Comparison of ENCODE assay signal across 16 cellular contexts in genomic region chr20:24131281-24131680, GRCh38.
"Had no signal": no experiment of that assay in that cellular context is flagged by ENCODE, and none has a peak within 500 bp of the region (broad histone marks: within the 10 kb centered on the region; RNA-seq: fewer than 3 reads in every experiment).

No MANE protein-coding gene starts in this region.

- H3K9me3 Mint-ChIP-seq: neural progenitor cell had no signal

- H3K4me2 ChIP-seq: neural progenitor cell had no signal

- H3K27ac Mint-ChIP-seq: activated CD4-positive, alpha-beta T cell treated with anti-CD3 and anti-CD28 coated beads, Interleukin-2, amount 10 ng/mL, durations not matched to agents 24 days and 14 days; neural progenitor cell had no signal

- DNase-seq: activated CD4-positive, alpha-beta T cell treated with anti-CD3 and anti-CD28 coated beads, Interleukin-2, amount 10 ng/mL, durations not matched to agents 24 days and 14 days; activated CD4-positive, CD25-positive, alpha-beta regulatory T cell; activated CD8-positive, alpha-beta memory T cell treated with anti-CD3 and anti-CD28 coated beads, Interleukin-2, amount 50 U/mL, for 48 hours; activated CD8-positive, alpha-beta T cell treated with anti-CD3 and anti-CD28 coated beads, Interleukin-2, amount 10 ng/mL, durations not matched to agents 7 days and 5 days; activated gamma-delta T cell; activated T-cell treated with anti-CD3 and anti-CD28 coated beads, Interleukin-2, amount 50 U/mL, for 72 hours; central memory CD4-positive, alpha-beta T cell; colonic mucosa; kidney; left ventricle myocardium superior; stimulated activated CD4-positive, alpha-beta T cell treated with anti-CD3 and anti-CD28 coated beads, Interleukin-1b, Interleukin-23, amount 100 ng/mL, for 48 hours; uterus had no signal

- H3K27me3 ChIP-seq: colonic mucosa, neural progenitor cell, uterus had no signal

- ATAC-seq: activated CD8-positive, alpha-beta T cell treated with anti-CD3 and anti-CD28 coated beads, Interleukin-2, amount 10 ng/mL, durations not matched to agents 7 days and 5 days; activated naive CD4-positive, alpha-beta T cell treated with anti-CD3 and anti-CD28 coated beads, Interleukin-2, amount 50 U/mL, for 72 hours; gastroesophageal sphincter; left ventricle myocardium superior; sciatic nerve had no signal

- H3K4me1 Mint-ChIP-seq: neural progenitor cell had no signal

- H3K36me3 ChIP-seq: colonic mucosa, gastroesophageal sphincter, neural progenitor cell, uterus had no signal

- H3K4me3 ChIP-seq: colonic mucosa, gastroesophageal sphincter, neural progenitor cell, uterus had no signal

- H3K27me3 Mint-ChIP-seq: activated CD4-positive, alpha-beta T cell treated with anti-CD3 and anti-CD28 coated beads, Interleukin-2, amount 10 ng/mL, durations not matched to agents 24 days and 14 days had no signal

- H3K4me3 Mint-ChIP-seq: activated CD4-positive, alpha-beta T cell treated with anti-CD3 and anti-CD28 coated beads, Interleukin-2, amount 10 ng/mL, durations not matched to agents 24 days and 14 days; activated CD8-positive, alpha-beta T cell treated with anti-CD3 and anti-CD28 coated beads, Interleukin-2, amount 10 ng/mL, durations not matched to agents 7 days and 5 days; activated T-cell treated with anti-CD3 and anti-CD28 coated beads, Interleukin-2, amount 50 U/mL, for 72 hours; neural progenitor cell had no signal

- H2AFZ ChIP-seq: neural progenitor cell had no signal

- H3K4me1 ChIP-seq: colonic mucosa, gastroesophageal sphincter, neural progenitor cell, uterus had no signal

- H3K36me3 Mint-ChIP-seq: activated naive CD4-positive, alpha-beta T cell treated with anti-CD3 and anti-CD28 coated beads, Interleukin-2, amount 50 U/mL, for 72 hours; neural progenitor cell had no signal

- H3K9me3 ChIP-seq: colonic mucosa, uterus had no signal

- H3K27ac ChIP-seq: colonic mucosa, gastroesophageal sphincter, neural progenitor cell, uterus had no signal

- H3K9ac ChIP-seq: neural progenitor cell had no signal
